8 cellular contexts compared by ENCODE assay signal in genomic region chr6:126339796-126340750, GRCh38. TPM values are rescaled to one million over a fixed set of nuclear protein-coding genes. Genes with fewer than 3 reads are reported as not detected.
DNase-seq lines count a peak whose midpoint lies in the region; ATAC-seq and TF ChIP-seq lines count a peak whose summit lies in the region.

Gene CENPW (plus strand): TSS chr6:126340115. CDS start chr6:126340274, 159 bp downstream.

- H3K9ac ChIP-seq in liver (ENCODE audit: low read depth in 1 of 2, low read length in 2 of 2): peak within 1 kb of the TSS in 1 of 2 donors; percentile 82

- CTCF ChIA-PET in activated CD4-positive, alpha-beta T cell treated with anti-CD3 and anti-CD28 coated beads, Interleukin-2, amount 10 ng/mL, durations not matched to agents 7 days and 5 days (lab: Charles Lee): no interaction called here

- H3K9me3 ChIP-seq in CD4-positive, CD25-positive, alpha-beta regulatory T cell (ENCODE audit: control insufficient read depth in 2 of 2, low read length in 2 of 2): no peaks in the 10 kb centered on the region
- no peaks in the 10 kb centered on the region for H3K9me3 ChIP-seq in liver (ENCODE audit: control insufficient read depth in 4 of 4, low read length in 3 of 4)

- H3K27me3 ChIP-seq in CD4-positive, CD25-positive, alpha-beta regulatory T cell (ENCODE audit: control insufficient read depth, insufficient read depth, low read length): no peaks in the 10 kb centered on the region
- H3K27me3 ChIP-seq in dorsolateral prefrontal cortex (no peaks in the 10 kb centered on the region), liver (ENCODE audit: control insufficient read depth in 4 of 4, insufficient read depth in 4 of 4, low read length in 3 of 4) (no peaks in the 10 kb centered on the region)

- peak; percentile 71 to 95 (median 83) for DNase-seq in CD4-positive, CD25-positive, alpha-beta regulatory T cell
- peak; percentile 72 for DNase-seq in NCI-H526 treated with DMSO at 0.1 percent for 48 hours (lab: John Stamatoyannopoulos, UW)
- DNase-seq in activated CD4-positive, alpha-beta T cell treated with anti-CD3 and anti-CD28 coated beads, Interleukin-2, amount 10 ng/mL, durations not matched to agents 7 days and 5 days: peak; percentile 94
- DNase-seq in dorsolateral prefrontal cortex: peak; percentile 41 to 89 (median 80)
- DNase-seq in stimulated activated CD4-positive, alpha-beta T cell treated with anti-CD3 and anti-CD28 coated beads, Interleukin-4, amount 100 ng/mL, for 1 hour: peak; percentile 97

- no peaks in the 10 kb centered on the region for H3K27me3 Mint-ChIP-seq in CD4-positive, CD25-positive, alpha-beta regulatory T cell
- H3K27me3 Mint-ChIP-seq in activated CD4-positive, alpha-beta T cell treated with anti-CD3 and anti-CD28 coated beads, Interleukin-2, amount 10 ng/mL, durations not matched to agents 7 days and 5 days: no peaks in the 10 kb centered on the region

- TF ChIP-seq RAD21 in liver (IDR thresholded peaks at IDR 0.05): peak in 1 of 2 donors; percentile 24

- H3K27ac Mint-ChIP-seq in CD4-positive, CD25-positive, alpha-beta regulatory T cell: peak within 1 kb of the TSS in 2 of 3 donors; percentile 50 to 79
- no peak within 1 kb of the TSS for H3K27ac Mint-ChIP-seq in activated CD4-positive, alpha-beta T cell treated with anti-CD3 and anti-CD28 coated beads, Interleukin-2, amount 10 ng/mL, durations not matched to agents 7 days and 5 days

- no peaks in the 10 kb centered on the region for H3K36me3 ChIP-seq in CD4-positive, CD25-positive, alpha-beta regulatory T cell (ENCODE audit: control insufficient read depth, insufficient read depth, low read length)
- H3K36me3 ChIP-seq in liver (ENCODE audit: control insufficient read depth in 4 of 4, insufficient read depth in 3 of 4, low read depth in 1 of 4, low read length in 3 of 4): no peaks in the 10 kb centered on the region

- POLR2A ChIA-PET in activated CD4-positive, alpha-beta T cell treated with anti-CD3 and anti-CD28 coated beads, Interleukin-2, amount 10 ng/mL, durations not matched to agents 7 days and 5 days (lab: Charles Lee): no interaction called here

- no peaks in the 10 kb centered on the region for H3K36me3 Mint-ChIP-seq in CD4-positive, CD25-positive, alpha-beta regulatory T cell
- H3K36me3 Mint-ChIP-seq in activated CD4-positive, alpha-beta T cell treated with anti-CD3 and anti-CD28 coated beads, Interleukin-2, amount 10 ng/mL, durations not matched to agents 7 days and 5 days (ENCODE audit: low read depth): peaks cover 2% of the 10 kb centered on the region

- intact Hi-C loops in dorsolateral prefrontal cortex (cut with DNase I): no loop called here

- 3% methylated on average over 48 of the region's 48 CpGs for WGBS in liver

- peaks cover 9% of the 10 kb centered on the region for H3K4me1 ChIP-seq in CD4-positive, CD25-positive, alpha-beta regulatory T cell (ENCODE audit: control insufficient read depth, insufficient read depth, low read length, poor library complexity, severe bottlenecking)
- peaks cover 5 to 14% (median 11%) of the 10 kb centered on the region in 4 donors for H3K4me1 ChIP-seq in liver (ENCODE audit: control insufficient read depth in 4 of 4, insufficient read depth in 4 of 4, low read length in 3 of 4)

- H3K27ac ChIP-seq in CD4-positive, CD25-positive, alpha-beta regulatory T cell (ENCODE audit: insufficient read depth, low read length, poor library complexity, severe bottlenecking): peak within 1 kb of the TSS; percentile 35
- H3K27ac ChIP-seq in dorsolateral prefrontal cortex (peak within 1 kb of the TSS in 4 of 59 donors; percentile 16 to 46 (median 34)), liver (ENCODE audit: low read depth in 1 of 2, low read length in 2 of 2) (peak within 1 kb of the TSS in 1 of 2 donors; percentile 23)

- TF ChIP-seq CTCF in dorsolateral prefrontal cortex (IDR thresholded peaks at IDR 0.05 in 54 of 56, conservative IDR thresholded peaks at IDR 0.05 in 2 of 56; ENCODE audit: low read depth in 1 of 56, partially characterized antibody in 56 of 56): peak in 2 of 56 donors; percentile 17 to 19
- no peak for TF ChIP-seq CTCF in liver (IDR thresholded peaks at IDR 0.05; ENCODE audit: low read depth, low read length, missing input control)

- peak; percentile 85 to 89 for ATAC-seq in CD4-positive, CD25-positive, alpha-beta regulatory T cell (ENCODE audit: low read depth in 2 of 2)
- ATAC-seq in GM19395 (IDR thresholded peaks at IDR 0.05; ENCODE audit: unreplicated experiment) (peak; percentile 94), HG03521 (IDR thresholded peaks at IDR 0.05; ENCODE audit: unreplicated experiment) (peak; percentile 88)

- no peak within 1 kb of the TSS for H3K4me3 Mint-ChIP-seq in CD4-positive, CD25-positive, alpha-beta regulatory T cell
- H3K4me3 Mint-ChIP-seq in activated CD4-positive, alpha-beta T cell treated with anti-CD3 and anti-CD28 coated beads, Interleukin-2, amount 10 ng/mL, durations not matched to agents 7 days and 5 days: no peak within 1 kb of the TSS

- H3K4me1 Mint-ChIP-seq in CD4-positive, CD25-positive, alpha-beta regulatory T cell: peaks cover 0 to 19% (median 13%) of the 10 kb centered on the region in 4 donors
- peaks cover 29% of the 10 kb centered on the region for H3K4me1 Mint-ChIP-seq in activated CD4-positive, alpha-beta T cell treated with anti-CD3 and anti-CD28 coated beads, Interleukin-2, amount 10 ng/mL, durations not matched to agents 7 days and 5 days

- peak within 1 kb of the TSS; percentile 93 for H3K4me3 ChIP-seq in CD4-positive, CD25-positive, alpha-beta regulatory T cell (ENCODE audit: low read depth, low read length)
- H3K4me3 ChIP-seq in dorsolateral prefrontal cortex (peak within 1 kb of the TSS; percentile 46 to 83 (median 70)), liver (ENCODE audit: low read depth in 1 of 3, low read length in 3 of 3) (peak within 1 kb of the TSS; percentile 57 to 94 (median 85))

- no peaks in the 10 kb centered on the region for H3K9me3 Mint-ChIP-seq in CD4-positive, CD25-positive, alpha-beta regulatory T cell
- H3K9me3 Mint-ChIP-seq in activated CD4-positive, alpha-beta T cell treated with anti-CD3 and anti-CD28 coated beads, Interleukin-2, amount 10 ng/mL, durations not matched to agents 7 days and 5 days: no peaks in the 10 kb centered on the region

TF ChIP-seq in liver, 16 proteins besides CTCF, POLR2A, EP300 and RAD21 (continues in another document):
- TF ChIP-seq FOXA1 (IDR thresholded peaks at IDR 0.05) (no peak), MAX (IDR thresholded peaks at IDR 0.05) (no peak), JUND (IDR thresholded peaks at IDR 0.05) (peak in 1 of 2 donors; percentile 52), RXRA (IDR thresholded peaks at IDR 0.05) (no peak), ATF3 (IDR thresholded peaks at IDR 0.05) (peak; percentile 48), SP1 (IDR thresholded peaks at IDR 0.05) (peak; percentile 63), NR2F2 (IDR thresholded peaks at IDR 0.05) (no peak), TAF1 (conservative IDR thresholded peaks at IDR 0.05) (no peak), FOXA2 (IDR thresholded peaks at IDR 0.05) (peak; percentile 6), HNF4A (conservative IDR thresholded peaks at IDR 0.05) (no peak), YY1 (IDR thresholded peaks at IDR 0.05) (peak; percentile 41), GABPA (IDR thresholded peaks at IDR 0.05 in 1 of 2, conservative IDR thresholded peaks at IDR 0.05 in 1 of 2) (peak in 1 of 2 donors; percentile 44), ZBTB33 (IDR thresholded peaks at IDR 0.05) (no peak), HNF4G (IDR thresholded peaks at IDR 0.05) (no peak), EGR1 (IDR thresholded peaks at IDR 0.05; ENCODE audit: low read depth in 2 of 2) (peak; percentile 86 to 91)

RNA-seq across cellular contexts. Expression of gene CENPW, which starts in this region (rescaled TPM):
- 4.5 TPM for total RNA-seq in CD4-positive, CD25-positive, alpha-beta regulatory T cell
- polyA plus RNA-seq in CD4-positive, CD25-positive, alpha-beta regulatory T cell: 1 to 10 TPM; 3.3 to 9.4 (median 5.5) TPM
- 10 to 100 TPM; 48.5 to 58.9 TPM for total RNA-seq in activated CD4-positive, alpha-beta T cell treated with anti-CD3 and anti-CD28 coated beads, Interleukin-2, amount 10 ng/mL, durations not matched to agents 7 days and 5 days
- total RNA-seq in dorsolateral prefrontal cortex (1 to 10 TPM in 118 of 120 experiments, under 1 TPM in 1, not detected in 1; 0.97 to 9.6 (median 4.0) TPM), liver (1 to 10 TPM in 1 of 2 donors, under 1 TPM in 1; 0.67 to 8.3 TPM)
- 1 to 10 TPM; 1.7 to 2.7 TPM for polyA plus RNA-seq in liver
